In the genomic region with DNA sequence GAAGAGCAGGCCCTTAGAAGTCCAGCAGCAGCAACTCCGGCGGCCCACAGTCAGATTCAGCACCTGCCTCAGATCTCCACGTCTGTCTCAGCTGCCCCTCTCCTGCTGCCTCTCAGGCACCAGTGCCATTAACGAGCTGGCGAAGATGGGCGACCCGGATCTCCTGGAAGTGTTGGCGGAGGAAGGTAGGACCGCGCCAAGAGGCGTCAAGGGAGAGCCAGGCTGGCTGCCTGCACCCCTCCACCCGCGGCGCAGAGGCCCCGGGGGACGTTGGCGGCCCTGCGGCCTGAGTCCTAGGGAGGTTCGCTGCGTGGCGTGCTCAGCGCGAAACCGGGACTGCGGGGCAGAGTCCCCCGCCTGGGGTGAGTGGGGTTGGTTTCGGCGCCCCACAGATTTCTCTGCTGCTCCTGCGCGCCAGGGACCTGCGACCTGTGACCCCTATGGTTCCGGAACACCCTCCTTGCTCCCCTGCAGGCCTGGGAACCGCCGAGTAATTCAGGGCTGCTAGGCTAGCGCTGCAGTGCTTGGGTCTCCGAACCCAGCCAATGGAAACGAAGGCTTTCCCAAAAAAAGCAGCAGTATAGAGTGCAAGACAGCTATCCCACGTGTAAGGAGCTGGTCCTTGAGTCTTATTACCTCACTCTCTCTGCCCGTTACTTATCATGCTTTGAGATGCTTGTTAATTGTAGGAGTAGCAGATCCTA, we compare ENCODE assay signal across 8 cellular contexts. TPM values are rescaled to one million over a fixed set of nuclear protein-coding genes. Genes with fewer than 3 reads are reported as not detected.
DNase-seq lines count a peak whose midpoint lies in the region; ATAC-seq and TF ChIP-seq lines count a peak whose summit lies in the region.

No MANE protein-coding gene starts in this region.

- H3K4me2 ChIP-seq in GM23338 = peak overlapping the region; percentile 84

- no peak overlapping the region for H3K27ac ChIP-seq in GM23338 (ENCODE audit: low read depth)

- DNase-seq in GM13976 (ENCODE audit: low spot score) (peak; percentile 49), GM23338 (ENCODE audit: low spot score) (peak; percentile 77), NCI-H2171 treated with DMSO at 0.1 percent for 48 hours (lab: John Stamatoyannopoulos, UW) (peak; percentile 55), endothelial cell (ENCODE audit: low spot score) (peak; percentile 38), mucosa of gallbladder (ENCODE audit: low spot score) (peak; percentile 10), ureter (ENCODE audit: low spot score) (peak; percentile 45), KG1 (lab: John Stamatoyannopoulos, UW) (no peak)
- DNase-seq in stimulated activated naive CD4-positive, alpha-beta T cell treated with Interleukin-2 at 50 U/mL for 16 hours (lab: John Stamatoyannopoulos, UW) = no peak

- no peaks in the 10 kb centered on the region for H3K36me3 Mint-ChIP-seq in GM23338 (ENCODE audit: low read depth)
- H3K36me3 Mint-ChIP-seq in endothelial cell (ENCODE audit: low read depth, unreplicated experiment) = no peaks in the 10 kb centered on the region

- H3K27me3 ChIP-seq in GM23338 (ENCODE audit: insufficient read depth) = 0 out of 2 replicates have a peak, but pooled peaks cover 4% of the 10 kb centered on the region

- peaks cover 4% of the 10 kb centered on the region for H3K27me3 Mint-ChIP-seq in GM23338 (ENCODE audit: insufficient read depth, low read depth, poor library complexity)
- no peaks in the 10 kb centered on the region for H3K27me3 Mint-ChIP-seq in endothelial cell (ENCODE audit: unreplicated experiment)

- H3K4me3 Mint-ChIP-seq in GM23338 (peak overlapping the region; percentile 96), endothelial cell (ENCODE audit: unreplicated experiment) (peak overlapping the region; percentile 97)

- H3K9me2 ChIP-seq in GM23338 (ENCODE audit: insufficient read depth) = 0 out of 2 replicates have a peak, but pooled peaks cover 3% of the 10 kb centered on the region

- no peak overlapping the region for H3K27ac Mint-ChIP-seq in GM23338
- no peak overlapping the region for H3K27ac Mint-ChIP-seq in endothelial cell (ENCODE audit: unreplicated experiment)

- H3K4me1 ChIP-seq in GM23338 (ENCODE audit: insufficient read depth) = peaks cover 42% of the 10 kb centered on the region

- no peaks in the 10 kb centered on the region for H3F3A ChIP-seq in GM23338 (replicated peaks; ENCODE audit: low read depth)

- H4K20me1 ChIP-seq in GM23338 (replicated peaks; ENCODE audit: insufficient read depth) = no peaks in the 10 kb centered on the region; the same call in 1 of the 2 replicates

- no peak for TF ChIP-seq CTCF in GM13976 (IDR thresholded peaks at IDR 0.05; ENCODE audit: borderline replicate concordance, control extremely low read depth, extremely low read depth, insufficient read depth, missing control alignments)
- TF ChIP-seq CTCF in GM23338 (conservative IDR thresholded peaks at IDR 0.05; ENCODE audit: low read depth in 2 of 2) = no peak
- TF ChIP-seq CTCF in endothelial cell (IDR thresholded peaks at IDR 0.05; ENCODE audit: unreplicated experiment) = no peak

- peak overlapping the region; percentile 97 for H3K4me3 ChIP-seq in GM23338

- H3K36me3 ChIP-seq in GM23338 (ENCODE audit: insufficient read depth) = no peaks in the 10 kb centered on the region

- in situ Hi-C loops in GM13976 (cut with MboI; ENCODE audit: low sequenced_read_pairs, unreplicated experiment) = loop anchor here (25.0 kb wide), 1 partner anchor 619 kb away; no protein-coding TSS in a partner anchor

- ATAC-seq in GM23338 = peak; percentile 68

- H3K79me2 ChIP-seq in GM23338 (replicated peaks; ENCODE audit: insufficient read depth) = peaks cover 39% of the 10 kb centered on the region

- H3K4me1 Mint-ChIP-seq in GM23338 = peaks cover 40% of the 10 kb centered on the region
- peaks cover 7% of the 10 kb centered on the region for H3K4me1 Mint-ChIP-seq in endothelial cell (ENCODE audit: unreplicated experiment)

- H3K9me3 Mint-ChIP-seq in GM23338 = peaks cover 2% of the 10 kb centered on the region; the same call in 1 of the 3 replicates
- no peaks in the 10 kb centered on the region for H3K9me3 Mint-ChIP-seq in endothelial cell (ENCODE audit: unreplicated experiment)

- H2AFZ ChIP-seq in GM23338 = peak overlapping the region; percentile 100

TF ChIP-seq in GM23338, 12 proteins besides CTCF, POLR2A, EP300 and RAD21 (continues in another document):
- TF ChIP-seq, protein P1, sequence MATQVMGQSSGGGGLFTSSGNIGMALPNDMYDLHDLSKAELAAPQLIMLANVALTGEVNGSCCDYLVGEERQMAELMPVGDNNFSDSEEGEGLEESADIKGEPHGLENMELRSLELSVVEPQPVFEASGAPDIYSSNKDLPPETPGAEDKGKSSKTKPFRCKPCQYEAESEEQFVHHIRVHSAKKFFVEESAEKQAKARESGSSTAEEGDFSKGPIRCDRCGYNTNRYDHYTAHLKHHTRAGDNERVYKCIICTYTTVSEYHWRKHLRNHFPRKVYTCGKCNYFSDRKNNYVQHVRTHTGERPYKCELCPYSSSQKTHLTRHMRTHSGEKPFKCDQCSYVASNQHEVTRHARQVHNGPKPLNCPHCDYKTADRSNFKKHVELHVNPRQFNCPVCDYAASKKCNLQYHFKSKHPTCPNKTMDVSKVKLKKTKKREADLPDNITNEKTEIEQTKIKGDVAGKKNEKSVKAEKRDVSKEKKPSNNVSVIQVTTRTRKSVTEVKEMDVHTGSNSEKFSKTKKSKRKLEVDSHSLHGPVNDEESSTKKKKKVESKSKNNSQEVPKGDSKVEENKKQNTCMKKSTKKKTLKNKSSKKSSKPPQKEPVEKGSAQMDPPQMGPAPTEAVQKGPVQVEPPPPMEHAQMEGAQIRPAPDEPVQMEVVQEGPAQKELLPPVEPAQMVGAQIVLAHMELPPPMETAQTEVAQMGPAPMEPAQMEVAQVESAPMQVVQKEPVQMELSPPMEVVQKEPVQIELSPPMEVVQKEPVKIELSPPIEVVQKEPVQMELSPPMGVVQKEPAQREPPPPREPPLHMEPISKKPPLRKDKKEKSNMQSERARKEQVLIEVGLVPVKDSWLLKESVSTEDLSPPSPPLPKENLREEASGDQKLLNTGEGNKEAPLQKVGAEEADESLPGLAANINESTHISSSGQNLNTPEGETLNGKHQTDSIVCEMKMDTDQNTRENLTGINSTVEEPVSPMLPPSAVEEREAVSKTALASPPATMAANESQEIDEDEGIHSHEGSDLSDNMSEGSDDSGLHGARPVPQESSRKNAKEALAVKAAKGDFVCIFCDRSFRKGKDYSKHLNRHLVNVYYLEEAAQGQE (IDR thresholded peaks at IDR 0.05; ENCODE audit: unreplicated experiment) = no peak
- TF ChIP-seq POLR2AphosphoS5 (IDR thresholded peaks at IDR 0.05; ENCODE audit: low read depth) = no peak; the same call in 1 of the 2 replicates
- no peak; the same call in 1 of the 2 replicates for TF ChIP-seq CREB1 (CRISPR knock-in tag; IDR thresholded peaks at IDR 0.05; ENCODE audit: low read depth)

RNA-seq across cellular contexts. Expression of a gene that starts 0.6 kb away (rescaled TPM):
- 6.8 and 8.3 TPM in 2 replicates for total RNA-seq in GM23338 (2014; rRNA removed; shearing (Covaris generic))
- polyA plus RNA-seq in GM23338 (2016; fragmentation: Nextera tagmentation; extraction: Ambion mirVana) = 1.7 and 1.8 TPM in 2 replicates
- 3.5 TPM for total RNA-seq in endothelial cell (ENCODE audit: unreplicated experiment)
- total RNA-seq in mucosa of gallbladder = 10.4 TPM
- 5.2 TPM for total RNA-seq in ureter

Comparison
In these comparisons a context has a peak if more than half of its experiments do, and no peak if none do; other contexts are left out.
1. DNase-seq: peak in GM13976 (single experiment), GM23338 (single experiment), NCI-H2171 treated with DMSO at 0.1 percent for 48 hours (single experiment), endothelial cell (single experiment), mucosa of gallbladder (single experiment) and ureter (single experiment); none in stimulated activated naive CD4-positive, alpha-beta T cell treated with Interleukin-2 at 50 U/mL for 16 hours (single experiment) and KG1 (single experiment).